ENCODE assay signal across 19 cellular contexts in the genomic region with DNA sequence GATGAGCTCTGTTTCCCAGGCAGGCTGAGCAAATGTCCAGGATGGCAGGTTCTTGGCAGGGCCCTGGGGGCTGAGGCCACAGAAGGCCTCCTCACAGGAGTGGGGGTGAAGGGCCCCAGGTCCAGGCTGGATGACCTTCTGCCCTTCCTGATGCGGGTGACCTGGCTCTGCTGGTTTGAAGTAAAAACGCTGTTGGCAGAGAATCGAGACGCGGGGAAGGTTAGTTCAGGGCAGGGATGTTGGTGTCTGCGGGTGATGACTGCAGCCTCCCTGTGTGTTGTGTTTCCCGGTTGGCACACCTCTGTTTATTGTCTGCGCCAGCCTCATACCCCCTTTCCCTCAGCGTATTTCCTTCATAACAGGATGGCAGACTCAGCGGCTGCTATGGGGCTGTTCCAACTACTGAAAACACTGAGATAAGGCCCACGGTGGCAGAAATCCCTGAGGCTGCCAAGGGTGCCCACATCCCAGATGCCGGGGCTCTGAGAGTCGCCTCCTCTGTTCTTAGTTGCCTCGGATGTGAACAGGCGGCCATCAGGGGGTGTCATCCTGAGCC.
A peak's percentile ranks its signal among the peaks of the same experiment; 100 is the strongest.
DNase-seq lines count a peak whose midpoint lies in the region; ATAC-seq, FAIRE-seq and TF ChIP-seq lines count a peak whose summit lies in the region.
"Had no signal": no experiment of that assay in that cellular context is flagged by ENCODE, and none has a peak within 500 bp of the region (broad histone marks: within the 10 kb centered on the region; RNA-seq: fewer than 3 reads in every experiment).

No MANE protein-coding gene starts in this region.

- H3K4me3 ChIP-seq in mucosa of descending colon (no peak overlapping the region), tibial nerve (no peak overlapping the region)
- H3K4me3 ChIP-seq: hepatocyte, SK-N-MC had no signal

- WGBS in tibial nerve, 2 donors, result 68 to 78% methylated on average over 15 of the region's 15 CpGs

- no peaks in the 10 kb centered on the region for H3K27me3 Mint-ChIP-seq in activated T-cell treated with anti-CD3 and anti-CD28 coated beads, Interleukin-2, amount 50 U/mL, for 24 hours
- H3K27me3 Mint-ChIP-seq: stimulated activated naive CD8-positive, alpha-beta T cell treated with anti-CD3 and anti-CD28 coated beads, Interleukin-15, amount 100 ng/mL, for 72 hours had no signal

- peak; percentile 11 for DNase-seq in activated T-cell treated with anti-CD3 and anti-CD28 coated beads, Interleukin-2, amount 50 U/mL, for 48 hours
- DNase-seq in activated T-cell treated with anti-CD3 and anti-CD28 coated beads, Interleukin-2, amount 50 U/mL, for 24 hours, result no peak
- DNase-seq in glomerular endothelial cell (ENCODE audit: extremely low read depth, low read depth, low spot score), result peak; percentile 33
- DNase-seq in mucosa of descending colon, result peak in 1 of 3 donors; percentile 28
- peak; percentile 5 to 13 for DNase-seq in tibial nerve (ENCODE audit: low spot score in 2 of 2)
- DNase-seq in cerebellar cortex (ENCODE audit: low spot score), result no peak
- no peak for DNase-seq in H54 (ENCODE audit: insufficient read length, low spot score)
- DNase-seq: DMS79 treated with DMSO at 0.1 percent for 48 hours, kidney, NCI-H2081, NCI-H510A treated with DMSO at 0.1 percent for 48 hours, T-helper 9 cell had no signal

- H3K9me3 ChIP-seq in mucosa of descending colon (no peaks in the 10 kb centered on the region), tibial nerve (peaks cover 0 to 8% (median 0%) of the 10 kb centered on the region in 4 donors)

- H3K4me1 ChIP-seq in mucosa of descending colon (ENCODE audit: low read depth) (no peaks in the 10 kb centered on the region), tibial nerve (peaks cover 0 to 30% (median 3%) of the 10 kb centered on the region in 4 donors)

- TF ChIP-seq EP300 in tibial nerve (IDR thresholded peaks at IDR 0.05), result peak in 1 of 2 donors; percentile 28

- H3K4me3 Mint-ChIP-seq in activated T-cell treated with anti-CD3 and anti-CD28 coated beads, Interleukin-2, amount 50 U/mL, for 24 hours, result no peak overlapping the region
- H3K4me3 Mint-ChIP-seq: CD8-positive, alpha-beta T cell; stimulated activated naive CD8-positive, alpha-beta T cell treated with anti-CD3 and anti-CD28 coated beads, Interleukin-15, amount 100 ng/mL, for 72 hours had no signal

- H3K9me3 Mint-ChIP-seq in activated T-cell treated with anti-CD3 and anti-CD28 coated beads, Interleukin-2, amount 50 U/mL, for 24 hours, result no peaks in the 10 kb centered on the region

- no peak for TF ChIP-seq POLR2A in tibial nerve (IDR thresholded peaks at IDR 0.05)
- no peak for TF ChIP-seq POLR2A in H54 (IDR thresholded peaks at IDR 0.05; ENCODE audit: low read depth, low read length)

- ATAC-seq in mucosa of descending colon, result peak; percentile 37
- ATAC-seq in GM21717 (IDR thresholded peaks at IDR 0.05; ENCODE audit: unreplicated experiment), result no peak
- ATAC-seq: CD8-positive, alpha-beta T cell; stimulated activated naive CD8-positive, alpha-beta T cell treated with anti-CD3 and anti-CD28 coated beads, Interleukin-15, amount 100 ng/mL, for 72 hours had no signal

- H3K27ac Mint-ChIP-seq in activated T-cell treated with anti-CD3 and anti-CD28 coated beads, Interleukin-2, amount 50 U/mL, for 24 hours, result no peak overlapping the region
- H3K27ac Mint-ChIP-seq: CD8-positive, alpha-beta T cell; stimulated activated naive CD8-positive, alpha-beta T cell treated with anti-CD3 and anti-CD28 coated beads, Interleukin-15, amount 100 ng/mL, for 72 hours had no signal

- intact Hi-C loops in mucosa of descending colon (cut with DNase I, micrococcal nuclease), result no loop called here

- TF ChIP-seq CTCF in mucosa of descending colon (IDR thresholded peaks at IDR 0.05) (no peak), tibial nerve (IDR thresholded peaks at IDR 0.05) (no peak)

- no peak for FAIRE-seq in H54 (lab: Jason Lieb, UNC)
- FAIRE-seq: astrocyte, GM19239, kidney had no signal

- H3K27me3 ChIP-seq in tibial nerve, result no peaks in the 10 kb centered on the region
- H3K27me3 ChIP-seq: hepatocyte had no signal

- peaks cover 11% of the 10 kb centered on the region for H3K4me1 Mint-ChIP-seq in activated T-cell treated with anti-CD3 and anti-CD28 coated beads, Interleukin-2, amount 50 U/mL, for 24 hours (ENCODE audit: low read depth)
- H3K4me1 Mint-ChIP-seq: stimulated activated naive CD8-positive, alpha-beta T cell treated with anti-CD3 and anti-CD28 coated beads, Interleukin-15, amount 100 ng/mL, for 72 hours had no signal

- H3K36me3 Mint-ChIP-seq in activated T-cell treated with anti-CD3 and anti-CD28 coated beads, Interleukin-2, amount 50 U/mL, for 24 hours (ENCODE audit: low read depth), result no peaks in the 10 kb centered on the region
- H3K36me3 Mint-ChIP-seq: CD8-positive, alpha-beta T cell had no signal

- H3K27ac ChIP-seq in tibial nerve, result peak overlapping the region in 2 of 4 donors; percentile 46 to 74
- H3K27ac ChIP-seq: SK-N-MC had no signal

- H3K36me3 ChIP-seq in mucosa of descending colon (ENCODE audit: low read depth) (no peaks in the 10 kb centered on the region), tibial nerve (no peaks in the 10 kb centered on the region)

Comparison
In these comparisons a context has a peak if more than half of its experiments do, and no peak if none do; other contexts are left out.
1. DNase-seq: peak in activated T-cell treated with anti-CD3 and anti-CD28 coated beads, Interleukin-2, amount 50 U/mL, for 48 hours (2 of 2), glomerular endothelial cell (single experiment) and tibial nerve (2 of 2); none in activated T-cell treated with anti-CD3 and anti-CD28 coated beads, Interleukin-2, amount 50 U/mL, for 24 hours (single experiment), cerebellar cortex (single experiment) and H54 (single experiment).